In the genomic region with DNA sequence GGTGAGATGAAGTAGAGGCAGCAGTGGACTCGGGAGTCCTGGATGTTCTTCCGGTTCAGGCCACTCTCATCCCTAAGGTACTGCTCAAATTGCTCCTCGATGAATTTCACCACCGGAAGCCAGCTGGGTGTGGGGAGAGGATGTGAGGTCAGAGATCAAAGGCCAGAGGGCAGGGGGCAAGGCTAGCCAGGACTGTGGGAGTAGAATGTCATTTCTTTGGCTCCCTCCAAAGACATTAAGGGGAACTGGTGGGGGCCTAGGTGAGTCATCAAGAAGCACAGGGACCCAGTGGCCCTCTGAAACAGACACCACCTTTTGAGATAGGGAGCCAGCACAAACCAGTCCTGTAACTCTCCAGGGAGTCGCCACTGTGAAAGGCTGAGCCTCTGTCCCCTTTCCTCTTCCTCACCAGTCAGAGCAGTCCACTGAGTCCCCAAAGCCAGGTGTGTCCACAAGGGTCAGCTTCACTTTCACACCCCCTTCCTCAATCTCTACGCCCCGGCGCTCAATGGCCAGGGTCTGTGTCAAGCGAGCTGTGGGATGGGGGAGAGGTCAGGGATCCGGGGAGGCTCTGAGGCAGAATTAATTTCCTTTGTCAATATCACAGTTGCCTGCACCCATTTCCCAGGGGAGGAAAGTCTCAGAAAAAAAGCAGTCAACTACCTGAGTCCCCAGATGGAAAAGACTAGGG, we compare ENCODE assay signal across 1 cellular context.
TF ChIP-seq lines count a peak whose summit lies in the region.

No MANE protein-coding gene starts in this region.

TF ChIP-seq in HepG2, 621 proteins besides CTCF, POLR2A, EP300 and RAD21 (continued from another document and continues in another):
- TF ChIP-seq, protein P1, sequence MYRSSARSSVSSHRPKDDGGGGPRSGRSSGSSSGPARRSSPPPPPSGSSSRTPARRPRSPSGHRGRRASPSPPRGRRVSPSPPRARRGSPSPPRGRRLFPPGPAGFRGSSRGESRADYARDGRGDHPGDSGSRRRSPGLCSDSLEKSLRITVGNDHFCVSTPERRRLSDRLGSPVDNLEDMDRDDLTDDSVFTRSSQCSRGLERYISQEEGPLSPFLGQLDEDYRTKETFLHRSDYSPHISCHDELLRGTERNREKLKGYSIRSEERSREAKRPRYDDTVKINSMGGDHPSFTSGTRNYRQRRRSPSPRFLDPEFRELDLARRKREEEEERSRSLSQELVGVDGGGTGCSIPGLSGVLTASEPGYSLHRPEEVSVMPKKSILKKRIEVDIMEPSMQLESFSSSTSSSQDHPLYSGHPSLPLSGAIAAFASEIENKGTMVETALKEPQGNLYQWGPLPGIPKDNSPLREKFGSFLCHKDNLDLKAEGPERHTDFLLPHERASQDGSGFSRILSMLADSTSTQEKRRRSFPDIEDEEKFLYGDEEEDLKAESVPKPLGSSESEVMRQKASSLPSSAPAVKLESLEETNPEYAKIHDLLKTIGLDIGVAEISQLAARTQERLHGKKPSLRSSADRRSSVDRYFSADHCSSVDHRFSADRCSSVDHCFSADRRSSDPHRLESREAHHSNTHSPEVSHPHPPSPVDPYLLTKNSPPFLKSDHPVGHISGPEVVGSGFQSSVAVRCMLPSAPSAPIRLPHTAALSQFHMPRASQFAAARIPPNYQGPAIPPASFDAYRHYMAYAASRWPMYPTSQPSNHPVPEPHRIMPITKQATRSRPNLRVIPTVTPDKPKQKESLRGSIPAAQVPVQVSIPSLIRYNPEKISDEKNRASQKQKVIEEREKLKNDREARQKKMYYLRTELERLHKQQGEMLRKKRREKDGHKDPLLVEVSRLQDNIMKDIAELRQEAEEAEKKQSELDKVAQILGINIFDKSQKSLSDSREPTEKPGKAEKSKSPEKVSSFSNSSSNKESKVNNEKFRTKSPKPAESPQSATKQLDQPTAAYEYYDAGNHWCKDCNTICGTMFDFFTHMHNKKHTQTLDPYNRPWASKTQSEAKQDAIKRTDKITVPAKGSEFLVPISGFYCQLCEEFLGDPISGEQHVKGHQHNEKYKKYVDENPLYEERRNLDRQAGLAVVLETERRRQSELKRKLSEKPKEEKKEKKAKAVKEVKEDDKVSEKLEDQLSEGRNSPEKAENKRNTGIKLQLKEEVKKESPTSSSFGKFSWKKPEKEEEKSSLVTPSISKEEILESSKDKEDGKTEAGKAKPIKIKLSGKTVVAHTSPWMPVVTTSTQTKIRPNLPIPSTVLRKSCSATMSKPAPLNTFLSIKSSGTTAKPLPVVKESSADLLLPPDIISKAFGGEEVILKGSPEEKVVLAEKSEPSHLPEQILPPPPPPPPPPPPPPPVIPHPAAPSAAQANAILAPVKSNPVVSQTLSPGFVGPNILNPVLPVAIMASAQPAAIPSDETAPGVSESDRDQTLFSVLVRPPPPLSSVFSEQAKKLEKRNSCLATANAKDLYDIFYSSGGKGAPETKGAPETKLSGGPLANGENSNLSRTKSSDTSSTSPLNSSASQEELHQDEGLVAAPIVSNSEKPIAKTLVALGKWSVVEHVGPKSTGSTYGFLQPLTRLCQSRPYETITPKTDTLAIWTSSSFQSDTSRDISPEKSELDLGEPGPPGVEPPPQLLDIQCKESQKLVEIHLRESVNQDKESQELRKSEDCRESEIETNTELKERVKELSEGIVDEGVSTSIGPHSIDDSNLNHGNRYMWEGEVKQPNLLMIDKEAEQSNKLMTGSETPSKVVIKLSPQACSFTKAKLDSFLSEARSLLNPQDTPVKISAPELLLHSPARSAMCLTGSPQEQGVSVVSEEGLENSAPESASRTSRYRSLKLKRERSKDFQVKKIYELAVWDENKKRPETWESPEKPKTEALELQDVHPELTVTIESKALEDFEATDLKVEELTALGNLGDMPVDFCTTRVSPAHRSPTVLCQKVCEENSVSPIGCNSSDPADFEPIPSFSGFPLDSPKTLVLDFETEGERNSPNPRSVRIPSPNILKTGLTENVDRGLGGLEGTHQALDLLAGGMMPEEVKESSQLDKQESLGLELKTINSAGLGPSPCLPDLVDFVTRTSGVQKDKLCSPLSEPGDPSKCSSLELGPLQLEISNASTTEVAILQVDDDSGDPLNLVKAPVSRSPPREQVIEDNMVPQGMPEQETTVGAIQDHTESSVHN (CRISPR knock-in tag; IDR thresholded peaks at IDR 0.05): 0 out of 2 replicates have a peak, but pooled peaks have one; percentile 22
- TF ChIP-seq, protein P2, sequence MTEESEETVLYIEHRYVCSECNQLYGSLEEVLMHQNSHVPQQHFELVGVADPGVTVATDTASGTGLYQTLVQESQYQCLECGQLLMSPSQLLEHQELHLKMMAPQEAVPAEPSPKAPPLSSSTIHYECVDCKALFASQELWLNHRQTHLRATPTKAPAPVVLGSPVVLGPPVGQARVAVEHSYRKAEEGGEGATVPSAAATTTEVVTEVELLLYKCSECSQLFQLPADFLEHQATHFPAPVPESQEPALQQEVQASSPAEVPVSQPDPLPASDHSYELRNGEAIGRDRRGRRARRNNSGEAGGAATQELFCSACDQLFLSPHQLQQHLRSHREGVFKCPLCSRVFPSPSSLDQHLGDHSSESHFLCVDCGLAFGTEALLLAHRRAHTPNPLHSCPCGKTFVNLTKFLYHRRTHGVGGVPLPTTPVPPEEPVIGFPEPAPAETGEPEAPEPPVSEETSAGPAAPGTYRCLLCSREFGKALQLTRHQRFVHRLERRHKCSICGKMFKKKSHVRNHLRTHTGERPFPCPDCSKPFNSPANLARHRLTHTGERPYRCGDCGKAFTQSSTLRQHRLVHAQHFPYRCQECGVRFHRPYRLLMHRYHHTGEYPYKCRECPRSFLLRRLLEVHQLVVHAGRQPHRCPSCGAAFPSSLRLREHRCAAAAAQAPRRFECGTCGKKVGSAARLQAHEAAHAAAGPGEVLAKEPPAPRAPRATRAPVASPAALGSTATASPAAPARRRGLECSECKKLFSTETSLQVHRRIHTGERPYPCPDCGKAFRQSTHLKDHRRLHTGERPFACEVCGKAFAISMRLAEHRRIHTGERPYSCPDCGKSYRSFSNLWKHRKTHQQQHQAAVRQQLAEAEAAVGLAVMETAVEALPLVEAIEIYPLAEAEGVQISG (CRISPR knock-in tag; IDR thresholded peaks at IDR 0.05): peak; percentile 86; the same call in 1 of the 2 replicates
- TF ChIP-seq REXO4 (CRISPR knock-in tag; IDR thresholded peaks at IDR 0.05; ENCODE audit: borderline replicate concordance): no peak
- no peak for TF ChIP-seq ZBTB38 (CRISPR knock-in tag; IDR thresholded peaks at IDR 0.05)
- no peak for TF ChIP-seq ZNF30 (CRISPR knock-in tag; IDR thresholded peaks at IDR 0.05)
- TF ChIP-seq FOXC1 (CRISPR knock-in tag; IDR thresholded peaks at IDR 0.05; ENCODE audit: borderline replicate concordance): no peak
- no peak for TF ChIP-seq IKZF1 (IDR thresholded peaks at IDR 0.05)
- peak; percentile 38; the same call in 1 of the 2 replicates for TF ChIP-seq CREB1 (IDR thresholded peaks at IDR 0.05)
- peak; percentile 85 for TF ChIP-seq CREB1 (CRISPR knock-in tag; IDR thresholded peaks at IDR 0.05)
- TF ChIP-seq ZNF772 (CRISPR knock-in tag; IDR thresholded peaks at IDR 0.05): no peak
- no peak for TF ChIP-seq NFE2L1 (CRISPR knock-in tag; IDR thresholded peaks at IDR 0.05; ENCODE audit: borderline replicate concordance)
- TF ChIP-seq ZNF558 (CRISPR knock-in tag; IDR thresholded peaks at IDR 0.05; ENCODE audit: borderline replicate concordance): no peak
- TF ChIP-seq ZNF224 (CRISPR knock-in tag; IDR thresholded peaks at IDR 0.05): no peak
- no peak for TF ChIP-seq TAF15 (IDR thresholded peaks at IDR 0.05; ENCODE audit: low read depth, low read length, poor library complexity, severe bottlenecking)
- no peak for TF ChIP-seq HMG20A (CRISPR knock-in tag; IDR thresholded peaks at IDR 0.05; ENCODE audit: borderline replicate concordance)
- peak; percentile 54; the same call in 1 of the 2 replicates for TF ChIP-seq ZNF598 (CRISPR knock-in tag; IDR thresholded peaks at IDR 0.05; ENCODE audit: borderline replicate concordance)
- TF ChIP-seq STAT5B (CRISPR knock-in tag; IDR thresholded peaks at IDR 0.05): no peak
- no peak for TF ChIP-seq ZMYM2 (CRISPR knock-in tag; IDR thresholded peaks at IDR 0.05)
- TF ChIP-seq, protein P3, sequence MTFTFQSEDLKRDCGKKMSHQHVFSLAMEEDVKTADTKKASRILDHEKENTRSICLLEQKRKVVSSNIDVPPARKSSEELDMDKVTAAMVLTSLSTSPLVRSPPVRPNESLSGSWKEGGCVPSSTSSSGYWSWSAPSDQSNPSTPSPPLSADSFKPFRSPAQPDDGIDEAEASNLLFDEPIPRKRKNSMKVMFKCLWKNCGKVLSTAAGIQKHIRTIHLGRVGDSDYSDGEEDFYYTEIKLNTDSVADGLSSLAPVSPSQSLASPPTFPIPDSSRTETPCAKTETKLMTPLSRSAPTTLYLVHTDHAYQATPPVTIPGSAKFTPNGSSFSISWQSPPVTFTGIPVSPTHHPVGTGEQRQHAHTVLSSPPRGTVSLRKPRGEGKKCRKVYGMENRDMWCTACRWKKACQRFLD (CRISPR knock-in tag; IDR thresholded peaks at IDR 0.05; ENCODE audit: borderline replicate concordance): 0 out of 2 replicates have a peak, but pooled peaks have one; percentile 59
- TF ChIP-seq PHF8 (CRISPR knock-in tag; IDR thresholded peaks at IDR 0.05): no peak
- TF ChIP-seq NR2F2 (IDR thresholded peaks at IDR 0.05; ENCODE audit: borderline replicate concordance, low read depth): peak; percentile 88
- no peak for TF ChIP-seq ZNF747 (CRISPR knock-in tag; IDR thresholded peaks at IDR 0.05; ENCODE audit: borderline replicate concordance)
- no peak for TF ChIP-seq SP5 (CRISPR knock-in tag; IDR thresholded peaks at IDR 0.05; ENCODE audit: borderline replicate concordance, low read depth)
- 0 out of 2 replicates have a peak, but pooled peaks have one; percentile 19 for TF ChIP-seq RXRA (CRISPR knock-in tag; IDR thresholded peaks at IDR 0.05)
- TF ChIP-seq, protein P4, sequence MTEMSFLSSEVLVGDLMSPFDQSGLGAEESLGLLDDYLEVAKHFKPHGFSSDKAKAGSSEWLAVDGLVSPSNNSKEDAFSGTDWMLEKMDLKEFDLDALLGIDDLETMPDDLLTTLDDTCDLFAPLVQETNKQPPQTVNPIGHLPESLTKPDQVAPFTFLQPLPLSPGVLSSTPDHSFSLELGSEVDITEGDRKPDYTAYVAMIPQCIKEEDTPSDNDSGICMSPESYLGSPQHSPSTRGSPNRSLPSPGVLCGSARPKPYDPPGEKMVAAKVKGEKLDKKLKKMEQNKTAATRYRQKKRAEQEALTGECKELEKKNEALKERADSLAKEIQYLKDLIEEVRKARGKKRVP (CRISPR knock-in tag; IDR thresholded peaks at IDR 0.05): no peak
- TF ChIP-seq TBP (CRISPR knock-in tag; IDR thresholded peaks at IDR 0.05): no peak
- TF ChIP-seq, protein P5, sequence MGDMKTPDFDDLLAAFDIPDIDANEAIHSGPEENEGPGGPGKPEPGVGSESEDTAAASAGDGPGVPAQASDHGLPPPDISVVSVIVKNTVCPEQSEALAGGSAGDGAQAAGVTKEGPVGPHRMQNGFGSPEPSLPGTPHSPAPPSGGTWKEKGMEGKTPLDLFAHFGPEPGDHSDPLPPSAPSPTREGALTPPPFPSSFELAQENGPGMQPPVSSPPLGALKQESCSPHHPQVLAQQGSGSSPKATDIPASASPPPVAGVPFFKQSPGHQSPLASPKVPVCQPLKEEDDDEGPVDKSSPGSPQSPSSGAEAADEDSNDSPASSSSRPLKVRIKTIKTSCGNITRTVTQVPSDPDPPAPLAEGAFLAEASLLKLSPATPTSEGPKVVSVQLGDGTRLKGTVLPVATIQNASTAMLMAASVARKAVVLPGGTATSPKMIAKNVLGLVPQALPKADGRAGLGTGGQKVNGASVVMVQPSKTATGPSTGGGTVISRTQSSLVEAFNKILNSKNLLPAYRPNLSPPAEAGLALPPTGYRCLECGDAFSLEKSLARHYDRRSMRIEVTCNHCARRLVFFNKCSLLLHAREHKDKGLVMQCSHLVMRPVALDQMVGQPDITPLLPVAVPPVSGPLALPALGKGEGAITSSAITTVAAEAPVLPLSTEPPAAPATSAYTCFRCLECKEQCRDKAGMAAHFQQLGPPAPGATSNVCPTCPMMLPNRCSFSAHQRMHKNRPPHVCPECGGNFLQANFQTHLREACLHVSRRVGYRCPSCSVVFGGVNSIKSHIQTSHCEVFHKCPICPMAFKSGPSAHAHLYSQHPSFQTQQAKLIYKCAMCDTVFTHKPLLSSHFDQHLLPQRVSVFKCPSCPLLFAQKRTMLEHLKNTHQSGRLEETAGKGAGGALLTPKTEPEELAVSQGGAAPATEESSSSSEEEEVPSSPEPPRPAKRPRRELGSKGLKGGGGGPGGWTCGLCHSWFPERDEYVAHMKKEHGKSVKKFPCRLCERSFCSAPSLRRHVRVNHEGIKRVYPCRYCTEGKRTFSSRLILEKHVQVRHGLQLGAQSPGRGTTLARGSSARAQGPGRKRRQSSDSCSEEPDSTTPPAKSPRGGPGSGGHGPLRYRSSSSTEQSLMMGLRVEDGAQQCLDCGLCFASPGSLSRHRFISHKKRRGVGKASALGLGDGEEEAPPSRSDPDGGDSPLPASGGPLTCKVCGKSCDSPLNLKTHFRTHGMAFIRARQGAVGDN (CRISPR knock-in tag; IDR thresholded peaks at IDR 0.05): peak; percentile 81
- TF ChIP-seq TP53 (CRISPR knock-in tag; conservative IDR thresholded peaks at IDR 0.05): no peak
- TF ChIP-seq, protein P6, sequence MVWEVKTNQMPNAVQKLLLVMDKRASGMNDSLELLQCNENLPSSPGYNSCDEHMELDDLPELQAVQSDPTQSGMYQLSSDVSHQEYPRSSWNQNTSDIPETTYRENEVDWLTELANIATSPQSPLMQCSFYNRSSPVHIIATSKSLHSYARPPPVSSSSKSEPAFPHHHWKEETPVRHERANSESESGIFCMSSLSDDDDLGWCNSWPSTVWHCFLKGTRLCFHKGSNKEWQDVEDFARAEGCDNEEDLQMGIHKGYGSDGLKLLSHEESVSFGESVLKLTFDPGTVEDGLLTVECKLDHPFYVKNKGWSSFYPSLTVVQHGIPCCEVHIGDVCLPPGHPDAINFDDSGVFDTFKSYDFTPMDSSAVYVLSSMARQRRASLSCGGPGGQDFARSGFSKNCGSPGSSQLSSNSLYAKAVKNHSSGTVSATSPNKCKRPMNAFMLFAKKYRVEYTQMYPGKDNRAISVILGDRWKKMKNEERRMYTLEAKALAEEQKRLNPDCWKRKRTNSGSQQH (CRISPR knock-in tag; IDR thresholded peaks at IDR 0.05; ENCODE audit: low read depth): no peak
- peak; percentile 35; the same call in 1 of the 2 replicates for TF ChIP-seq KAT8 (CRISPR knock-in tag; IDR thresholded peaks at IDR 0.05)
- no peak for TF ChIP-seq LCORL (IDR thresholded peaks at IDR 0.05)
- no peak for TF ChIP-seq LCORL (CRISPR knock-in tag; IDR thresholded peaks at IDR 0.05)
- no peak for TF ChIP-seq SCMH1 (CRISPR knock-in tag; IDR thresholded peaks at IDR 0.05; ENCODE audit: borderline replicate concordance)
- TF ChIP-seq ZFP36L2 (CRISPR knock-in tag; IDR thresholded peaks at IDR 0.05): no peak
- no peak for TF ChIP-seq EEA1 (CRISPR knock-in tag; IDR thresholded peaks at IDR 0.05; ENCODE audit: borderline replicate concordance)
